20 cellular contexts compared by ENCODE assay signal in genomic region chr4:190114991-190115390, GRCh38. TPM values are rescaled to one million over a fixed set of nuclear protein-coding genes. Genes with fewer than 3 reads are reported as not detected.
"Had no signal": no experiment of that assay in that cellular context is flagged by ENCODE, and none has a peak within 500 bp of the region (broad histone marks: within the 10 kb centered on the region; RNA-seq: fewer than 3 reads in every experiment).

No MANE protein-coding gene starts in this region.

RNA-seq across cellular contexts. Expression of gene DBET, which starts 50.7 kb away (rescaled TPM):
- total RNA-seq: cerebellum; dermis blood vessel endothelial cell; endothelial cell of umbilical vein; epithelial cell of proximal tubule; esophagus muscularis mucosa; heart right ventricle; liver; lung; mesothelial cell of epicardium; mucosa of descending colon; natural killer cell treated with Interleukin-12 subunit alpha and Interleukin-12 subunit beta and Interleukin-15 and Interleukin-18, amount 100 ng/mL, for 72 hours; neural crest cell; omental fat pad; progenitor cell of endocrine pancreas; right cardiac atrium; subcutaneous adipose tissue; thoracic aorta; tibial nerve; vagina had no signal
- polyA plus RNA-seq: endothelial cell of umbilical vein, heart right ventricle, liver, lung, right cardiac atrium, small intestine had no signal

RNA-seq across cellular contexts. Expression of gene DUX4, which starts 58.6 kb away (rescaled TPM):
- total RNA-seq: cerebellum; dermis blood vessel endothelial cell; endothelial cell of umbilical vein; epithelial cell of proximal tubule; esophagus muscularis mucosa; heart right ventricle; liver; lung; mesothelial cell of epicardium; mucosa of descending colon; natural killer cell treated with Interleukin-12 subunit alpha and Interleukin-12 subunit beta and Interleukin-15 and Interleukin-18, amount 100 ng/mL, for 72 hours; neural crest cell; omental fat pad; progenitor cell of endocrine pancreas; right cardiac atrium; subcutaneous adipose tissue; thoracic aorta; tibial nerve; vagina had no signal
- polyA plus RNA-seq: endothelial cell of umbilical vein, heart right ventricle, liver, lung, right cardiac atrium, small intestine had no signal
